17 cellular contexts compared by ENCODE assay signal in genomic region chr16:67758966-67759365, GRCh38. TPM values are rescaled to one million over a fixed set of nuclear protein-coding genes. Genes with fewer than 3 reads are reported as not detected.
A peak's percentile ranks its signal among the peaks of the same experiment; 100 is the strongest.
DNase-seq lines count a peak whose midpoint lies in the region; ATAC-seq, FAIRE-seq and TF ChIP-seq lines count a peak whose summit lies in the region.
"Had no signal": no experiment of that assay in that cellular context is flagged by ENCODE, and none has a peak within 500 bp of the region (broad histone marks: within the 10 kb centered on the region; RNA-seq: fewer than 3 reads in every experiment).

No MANE protein-coding gene starts in this region.

- no peak for FAIRE-seq in kidney (lab: Jason Lieb, UNC)
- FAIRE-seq in H54 (lab: Jason Lieb, UNC) = no peak
- FAIRE-seq: GM12878, GM18507 had no signal

- H3K27ac Mint-ChIP-seq in activated naive CD4-positive, alpha-beta T cell treated with anti-CD3 and anti-CD28 coated beads, Interleukin-2, amount 50 U/mL, for 72 hours = peak overlapping the region; percentile 60 to 62
- H3K27ac Mint-ChIP-seq in activated naive CD4-positive, alpha-beta T cell treated with anti-CD3 and anti-CD28 coated beads, Interleukin-2, amount 10 ng/mL, durations not matched to agents 7 days and 5 days = no peak overlapping the region
- no peak overlapping the region for H3K27ac Mint-ChIP-seq in neural progenitor cell
- H3K27ac Mint-ChIP-seq: HFFc6 had no signal

- CTCF ChIA-PET in activated naive CD4-positive, alpha-beta T cell treated with anti-CD3 and anti-CD28 coated beads, Interleukin-2, amount 10 ng/mL, durations not matched to agents 7 days and 5 days (lab: Charles Lee) = no interaction called here
- CTCF ChIA-PET in HEK293 (lab: Yijun Ruan, JAX) = interaction anchor here (0.6 kb wide), 1 partner anchor 14 kb away, joined by 3 read pairs; no protein-coding TSS in a partner anchor

- H3K9me3 ChIP-seq in HEK293 (ENCODE audit: control insufficient read depth, insufficient read depth, low read depth, low read length) (no peaks in the 10 kb centered on the region), kidney (ENCODE audit: control insufficient read depth in 1 of 2, low read length in 2 of 2) (no peaks in the 10 kb centered on the region), gastrocnemius medialis (no peaks in the 10 kb centered on the region), neural progenitor cell (ENCODE audit: low read depth) (no peaks in the 10 kb centered on the region)
- H3K9me3 ChIP-seq: BLaER1 treated with 17β-estradiol and CSF1 and Interleukin-3, amounts not matched to agents 10 nM and 100 nM; HAP-1 had no signal

- H3K4me1 Mint-ChIP-seq in activated naive CD4-positive, alpha-beta T cell treated with anti-CD3 and anti-CD28 coated beads, Interleukin-2, amount 10 ng/mL, durations not matched to agents 7 days and 5 days = peaks cover 19% of the 10 kb centered on the region
- no peaks in the 10 kb centered on the region for H3K4me1 Mint-ChIP-seq in neural progenitor cell

- H3K9me3 Mint-ChIP-seq in activated naive CD4-positive, alpha-beta T cell treated with anti-CD3 and anti-CD28 coated beads, Interleukin-2, amount 50 U/mL, for 72 hours = no peaks in the 10 kb centered on the region
- H3K9me3 Mint-ChIP-seq in activated naive CD4-positive, alpha-beta T cell treated with anti-CD3 and anti-CD28 coated beads, Interleukin-2, amount 10 ng/mL, durations not matched to agents 7 days and 5 days = no peaks in the 10 kb centered on the region
- no peaks in the 10 kb centered on the region for H3K9me3 Mint-ChIP-seq in neural progenitor cell
- H3K9me3 Mint-ChIP-seq: CD4-positive, alpha-beta memory T cell; HFFc6 had no signal

- H3K9ac ChIP-seq in kidney (ENCODE audit: low read length in 2 of 2) = no peak overlapping the region
- no peak overlapping the region for H3K9ac ChIP-seq in neural progenitor cell
- H3K9ac ChIP-seq: BLaER1 treated with 17β-estradiol and CSF1 and Interleukin-3, amounts not matched to agents 10 nM and 100 nM had no signal

- H3K4me1 ChIP-seq in HEK293 (ENCODE audit: control insufficient read depth, insufficient read depth, low read length) (no peaks in the 10 kb centered on the region), kidney (ENCODE audit: control insufficient read depth in 1 of 2, insufficient read depth in 1 of 2, low read depth in 1 of 2, low read length in 2 of 2) (no peaks in the 10 kb centered on the region), gastrocnemius medialis (peaks cover 17 to 19% of the 10 kb centered on the region in 2 donors), neural progenitor cell (no peaks in the 10 kb centered on the region)
- H3K4me1 ChIP-seq: HAP-1 had no signal

- H3K79me2 ChIP-seq in neural progenitor cell (ENCODE audit: low read depth) = no peaks in the 10 kb centered on the region

- peaks cover 0 to 5% of the 10 kb centered on the region in 2 donors for H3K36me3 Mint-ChIP-seq in activated naive CD4-positive, alpha-beta T cell treated with anti-CD3 and anti-CD28 coated beads, Interleukin-2, amount 50 U/mL, for 72 hours
- peaks cover 15% of the 10 kb centered on the region for H3K36me3 Mint-ChIP-seq in activated naive CD4-positive, alpha-beta T cell treated with anti-CD3 and anti-CD28 coated beads, Interleukin-2, amount 10 ng/mL, durations not matched to agents 7 days and 5 days
- peaks cover 7% of the 10 kb centered on the region for H3K36me3 Mint-ChIP-seq in neural progenitor cell

- in situ Hi-C loops in gastrocnemius medialis (cut with MboI; ENCODE audit: low sequenced_read_pairs in 4 of 4) = no loop called here

- H3K27ac ChIP-seq in HEK293 (ENCODE audit: extremely low read depth, low read depth, low read length) = no peak overlapping the region
- H3K27ac ChIP-seq in kidney (ENCODE audit: low read depth in 2 of 2, low read length in 2 of 2) = no peak overlapping the region
- peak overlapping the region; percentile 35 to 75 (median 57) for H3K27ac ChIP-seq in gastrocnemius medialis
- H3K27ac ChIP-seq in neural progenitor cell = no peak overlapping the region
- H3K27ac ChIP-seq: BLaER1 treated with 17β-estradiol and CSF1 and Interleukin-3, amounts not matched to agents 10 nM and 100 nM had no signal

- H3K36me3 ChIP-seq in HEK293 (ENCODE audit: control insufficient read depth in 2 of 2, insufficient read depth in 1 of 2, low read length in 2 of 2) = peaks cover 0 to 17% of the 10 kb centered on the region in 2 experiments; a peak in 2 of 3 replicates
- H3K36me3 ChIP-seq in kidney (ENCODE audit: control insufficient read depth in 1 of 2, insufficient read depth in 2 of 2, low read length in 2 of 2) = peaks cover 6 to 9% of the 10 kb centered on the region in 2 donors
- no peaks in the 10 kb centered on the region for H3K36me3 ChIP-seq in gastrocnemius medialis
- H3K36me3 ChIP-seq in neural progenitor cell = no peaks in the 10 kb centered on the region
- H3K36me3 ChIP-seq: HAP-1 had no signal

- intact Hi-C loops in kidney (cut with DNase I) (no loop called here), gastrocnemius medialis (cut with DNase I; ENCODE audit: low total_unique reads) (no loop called here)

- no peak overlapping the region for H3K4me3 Mint-ChIP-seq in activated naive CD4-positive, alpha-beta T cell treated with anti-CD3 and anti-CD28 coated beads, Interleukin-2, amount 10 ng/mL, durations not matched to agents 7 days and 5 days
- H3K4me3 Mint-ChIP-seq in neural progenitor cell = no peak overlapping the region
- H3K4me3 Mint-ChIP-seq: CD4-positive, alpha-beta memory T cell; HFFc6 had no signal

- H3F3A ChIP-seq in neural progenitor cell (ENCODE audit: low read depth) = no peaks in the 10 kb centered on the region

- POLR2A ChIA-PET in HEK293 (lab: Yijun Ruan, JAX) = no interaction called here

- peaks cover 23% of the 10 kb centered on the region for H4K20me1 ChIP-seq in neural progenitor cell (ENCODE audit: low read depth)

- no peak for DNase-seq in activated naive CD4-positive, alpha-beta T cell treated with anti-CD3 and anti-CD28 coated beads, Interleukin-2, amount 50 U/mL, for 72 hours (ENCODE audit: low spot score in 2 of 2)
- DNase-seq in activated naive CD4-positive, alpha-beta T cell treated with anti-CD3 and anti-CD28 coated beads, Interleukin-2, amount 10 ng/mL, durations not matched to agents 7 days and 5 days = no peak
- DNase-seq in kidney (peak; percentile 25), gastrocnemius medialis (no peak), H54 (ENCODE audit: insufficient read length, low spot score) (no peak), neural progenitor cell (ENCODE audit: low spot score) (no peak)
- no peak for DNase-seq in effector CD4-positive, alpha-beta T cell
- DNase-seq: ACHN; CD4-positive, alpha-beta memory T cell; DMS79; GOT3; HFFc6 had no signal

- no peak for TF ChIP-seq CTCF in HEK293 (tag by site-specific recombination; IDR thresholded peaks at IDR 0.05)
- no peak for TF ChIP-seq CTCF in kidney (IDR thresholded peaks at IDR 0.05; ENCODE audit: borderline replicate concordance, extremely low read depth, insufficient read depth)
- TF ChIP-seq CTCF in gastrocnemius medialis (IDR thresholded peaks at IDR 0.05 in 4 of 5, conservative IDR thresholded peaks at IDR 0.05 in 1 of 5) = no peak
- TF ChIP-seq CTCF in neural progenitor cell (IDR thresholded peaks at IDR 0.05) = no peak

- no peaks in the 10 kb centered on the region for H3K27me3 ChIP-seq in gastrocnemius medialis
- H3K27me3 ChIP-seq in neural progenitor cell = no peaks in the 10 kb centered on the region
- H3K27me3 ChIP-seq: BLaER1 treated with 17β-estradiol and CSF1 and Interleukin-3, amounts not matched to agents 10 nM and 100 nM had no signal

- H3K4me3 ChIP-seq in HEK293 (ENCODE audit: low read depth, low read length) (no peak overlapping the region), kidney (ENCODE audit: low read length in 2 of 2) (no peak overlapping the region), gastrocnemius medialis (no peak overlapping the region), neural progenitor cell (no peak overlapping the region)
- H3K4me3 ChIP-seq: BLaER1 treated with 17β-estradiol and CSF1 and Interleukin-3, amounts not matched to agents 10 nM and 100 nM; GM12878; HAP-1 had no signal

- H3K4me2 ChIP-seq in neural progenitor cell = no peak overlapping the region
- H3K4me2 ChIP-seq: BLaER1 treated with 17β-estradiol and CSF1 and Interleukin-3, amounts not matched to agents 10 nM and 100 nM had no signal

- H2AFZ ChIP-seq in neural progenitor cell (replicated peaks) = no peak overlapping the region

- TF ChIP-seq POLR2A in gastrocnemius medialis (IDR thresholded peaks at IDR 0.05) = no peak
- TF ChIP-seq POLR2A in H54 (IDR thresholded peaks at IDR 0.05; ENCODE audit: low read depth, low read length) = no peak

- H3K27me3 Mint-ChIP-seq in activated naive CD4-positive, alpha-beta T cell treated with anti-CD3 and anti-CD28 coated beads, Interleukin-2, amount 10 ng/mL, durations not matched to agents 7 days and 5 days = no peaks in the 10 kb centered on the region
- peaks cover 2% of the 10 kb centered on the region for H3K27me3 Mint-ChIP-seq in neural progenitor cell (ENCODE audit: insufficient read depth, low read depth)
- H3K27me3 Mint-ChIP-seq: CD4-positive, alpha-beta memory T cell had no signal

- ATAC-seq in activated naive CD4-positive, alpha-beta T cell treated with anti-CD3 and anti-CD28 coated beads, Interleukin-2, amount 50 U/mL, for 72 hours = no peak
- ATAC-seq in gastrocnemius medialis = no peak
- ATAC-seq: GM12878 had no signal

TF ChIP-seq in HEK293, 187 proteins besides CTCF, POLR2A, EP300 and RAD21 (continues in another document):
- TF ChIP-seq ZNF837 (tag by site-specific recombination; IDR thresholded peaks at IDR 0.05) (no peak), ZIC2 (tag by site-specific recombination; IDR thresholded peaks at IDR 0.05) (peak; percentile 8; the same call in 1 of the 2 replicates), ZBTB8A (tag by site-specific recombination; IDR thresholded peaks at IDR 0.05) (no peak), OSR2 (tag by site-specific recombination; IDR thresholded peaks at IDR 0.05) (no peak)

RNA-seq across cellular contexts. Expression of gene GFOD2, which starts 39.9 kb away (rescaled TPM):
- total RNA-seq in activated naive CD4-positive, alpha-beta T cell treated with anti-CD3 and anti-CD28 coated beads, Interleukin-2, amount 50 U/mL, for 72 hours = 10 to 100 TPM; 10.9 to 12.9 TPM
- 24.5 TPM for total RNA-seq in kidney
- polyA plus RNA-seq in kidney (ENCODE audit: insufficient read depth, low read depth, low replicate concordance) = 14.5 TPM
- 10 to 100 TPM in 3 of 4 donors, 1 to 10 TPM in 1; 8.9 to 15.4 (median 11.6) TPM for total RNA-seq in gastrocnemius medialis
- total RNA-seq in neural progenitor cell (ENCODE audit: low replicate concordance) = 13.2 and 21.4 TPM in 2 replicates

RNA-seq across cellular contexts. Expression of gene RANBP10, which starts 47.4 kb away (rescaled TPM):
- 10 to 100 TPM; 18.3 to 21.2 TPM for total RNA-seq in activated naive CD4-positive, alpha-beta T cell treated with anti-CD3 and anti-CD28 coated beads, Interleukin-2, amount 50 U/mL, for 72 hours
- total RNA-seq in kidney (22.3 TPM), gastrocnemius medialis (10 to 100 TPM; 12.6 to 46.6 (median 14.8) TPM), neural progenitor cell (ENCODE audit: low replicate concordance) (11.4 and 12.3 TPM in 2 replicates)
- 7.0 TPM for polyA plus RNA-seq in kidney (ENCODE audit: insufficient read depth, low read depth, low replicate concordance)

RNA-seq across cellular contexts. Expression of gene TSNAXIP1, which starts 47.7 kb away (rescaled TPM):
- total RNA-seq in activated naive CD4-positive, alpha-beta T cell treated with anti-CD3 and anti-CD28 coated beads, Interleukin-2, amount 50 U/mL, for 72 hours = under 1 TPM in 1 of 2 donors, not detected in 1; 0.35 TPM
- total RNA-seq in kidney (3.9 TPM), gastrocnemius medialis (10 to 100 TPM in 1 of 4 donors, under 1 TPM in 2, not detected in 1; 0.27 to 11.0 (median 0.56) TPM), neural progenitor cell (ENCODE audit: low replicate concordance) (2.8 and 2.9 TPM in 2 replicates)
- polyA plus RNA-seq in kidney (ENCODE audit: insufficient read depth, low read depth, low replicate concordance) = 2.8 TPM
- polyA plus RNA-seq: CD4-positive, alpha-beta memory T cell had no signal

Comparison
In these comparisons a context has a peak if more than half of its experiments do, and no peak if none do; other contexts are left out.
1. H3K27ac Mint-ChIP-seq: peak in activated naive CD4-positive, alpha-beta T cell treated with anti-CD3 and anti-CD28 coated beads, Interleukin-2, amount 50 U/mL, for 72 hours (2 of 2); none in activated naive CD4-positive, alpha-beta T cell treated with anti-CD3 and anti-CD28 coated beads, Interleukin-2, amount 10 ng/mL, durations not matched to agents 7 days and 5 days (single experiment) and neural progenitor cell (single experiment).
2. H3K27ac ChIP-seq: peak in gastrocnemius medialis (4 of 4); none in HEK293 (single experiment), kidney (0 of 2) and neural progenitor cell (single experiment).